2 cellular contexts compared by ENCODE assay signal in genomic region chr12:6195665-6196535, GRCh38.
TF ChIP-seq lines count a peak whose summit lies in the region.

No MANE protein-coding gene starts in this region.

TF ChIP-seq in HCT116, 20 proteins besides CTCF, POLR2A, EP300 and RAD21:
- TF ChIP-seq ZNF274 (IDR thresholded peaks at IDR 0.05; ENCODE audit: low read depth, low read length), result no peak
- TF ChIP-seq POLR2AphosphoS5 (IDR thresholded peaks at IDR 0.05; ENCODE audit: low read depth, low read length), result 0 out of 2 replicates have a peak, but pooled peaks have one; percentile 19
- TF ChIP-seq MAX (IDR thresholded peaks at IDR 0.05), result peak; percentile 38; the same call in 1 of the 2 replicates
- peak; percentile 55 for TF ChIP-seq YY1 (IDR thresholded peaks at IDR 0.05; ENCODE audit: extremely low read depth, insufficient replicate concordance, low read depth, low read length)
- no peak for TF ChIP-seq EGR1 (IDR thresholded peaks at IDR 0.05; ENCODE audit: low read depth)
- peak; percentile 35; the same call in 1 of the 2 replicates for TF ChIP-seq CBX3 (IDR thresholded peaks at IDR 0.05; ENCODE audit: low read depth)
TF ChIP-seq in HCT116: peak in this region for 4.

TF ChIP-seq in H1, 55 proteins besides CTCF, POLR2A, EP300 and RAD21:
- no peak for TF ChIP-seq PHF8 (conservative IDR thresholded peaks at IDR 0.05; ENCODE audit: low read depth, low read length)
- no peak for TF ChIP-seq USF2 (IDR thresholded peaks at IDR 0.05; ENCODE audit: low read length)
- 0 out of 2 replicates have a peak, but pooled peaks have one; percentile 22 for TF ChIP-seq BACH1 (IDR thresholded peaks at IDR 0.05; ENCODE audit: low read length)
- TF ChIP-seq CBX8 (IDR thresholded peaks at IDR 0.05; ENCODE audit: borderline replicate concordance, low read depth, low read length), result no peak
- peak; percentile 27 for TF ChIP-seq ASH2L (IDR thresholded peaks at IDR 0.05; ENCODE audit: low read length)
- peak; percentile 28; the same call in 1 of the 2 replicates for TF ChIP-seq JUND (IDR thresholded peaks at IDR 0.05; ENCODE audit: low read length)
- TF ChIP-seq MAX (IDR thresholded peaks at IDR 0.05), result peak; percentile 57
- no peak for TF ChIP-seq POU5F1 (IDR thresholded peaks at IDR 0.05; ENCODE audit: low read depth, low read length)
- TF ChIP-seq POLR2AphosphoS5 (IDR thresholded peaks at IDR 0.05; ENCODE audit: low read depth, low read length), result no peak
- TF ChIP-seq GABPA (IDR thresholded peaks at IDR 0.05; ENCODE audit: borderline replicate concordance, insufficient read depth, low read length), result no peak
- TF ChIP-seq SUZ12 (IDR thresholded peaks at IDR 0.05; ENCODE audit: low read length), result no peak
- TF ChIP-seq ATF3 (IDR thresholded peaks at IDR 0.05; ENCODE audit: insufficient read depth, low read depth, low read length), result 0 out of 2 replicates have a peak, but pooled peaks have one; percentile 48
- TF ChIP-seq TEAD4 (IDR thresholded peaks at IDR 0.05; ENCODE audit: low read depth, low read length), result no peak
- no peak for TF ChIP-seq KDM1A (IDR thresholded peaks at IDR 0.05; ENCODE audit: borderline replicate concordance, low read length)
- no peak for TF ChIP-seq CHD7 (IDR thresholded peaks at IDR 0.05; ENCODE audit: insufficient replicate concordance, low read length)
- peak; percentile 73 for TF ChIP-seq CREB1 (IDR thresholded peaks at IDR 0.05)
- TF ChIP-seq YY1 (IDR thresholded peaks at IDR 0.05; ENCODE audit: low read depth, low read length), result peak; percentile 47; the same call in 1 of the 2 replicates
- TF ChIP-seq SP1 (IDR thresholded peaks at IDR 0.05; ENCODE audit: low read depth, low read length), result no peak
- TF ChIP-seq MAFK (IDR thresholded peaks at IDR 0.05; ENCODE audit: low read depth, low read length), result no peak
- TF ChIP-seq KDM4A (IDR thresholded peaks at IDR 0.05; ENCODE audit: low read depth, low read length, severe bottlenecking), result no peak
- TF ChIP-seq SRF (IDR thresholded peaks at IDR 0.05; ENCODE audit: low read depth, low read length), result no peak
- TF ChIP-seq TBP (IDR thresholded peaks at IDR 0.05; ENCODE audit: low read depth, low read length), result no peak
- peak; percentile 44; the same call in 1 of the 2 replicates for TF ChIP-seq E2F6 (IDR thresholded peaks at IDR 0.05)
